Comparison of ENCODE assay signal across 1 cellular context in genomic region chr12:62604856-62605255, GRCh38.
TF ChIP-seq lines count a peak whose summit lies in the region.

No MANE protein-coding gene starts in this region.

TF ChIP-seq in GM23338, 12 proteins besides CTCF, POLR2A, EP300 and RAD21 (continued from another document):
- TF ChIP-seq, protein P1, sequence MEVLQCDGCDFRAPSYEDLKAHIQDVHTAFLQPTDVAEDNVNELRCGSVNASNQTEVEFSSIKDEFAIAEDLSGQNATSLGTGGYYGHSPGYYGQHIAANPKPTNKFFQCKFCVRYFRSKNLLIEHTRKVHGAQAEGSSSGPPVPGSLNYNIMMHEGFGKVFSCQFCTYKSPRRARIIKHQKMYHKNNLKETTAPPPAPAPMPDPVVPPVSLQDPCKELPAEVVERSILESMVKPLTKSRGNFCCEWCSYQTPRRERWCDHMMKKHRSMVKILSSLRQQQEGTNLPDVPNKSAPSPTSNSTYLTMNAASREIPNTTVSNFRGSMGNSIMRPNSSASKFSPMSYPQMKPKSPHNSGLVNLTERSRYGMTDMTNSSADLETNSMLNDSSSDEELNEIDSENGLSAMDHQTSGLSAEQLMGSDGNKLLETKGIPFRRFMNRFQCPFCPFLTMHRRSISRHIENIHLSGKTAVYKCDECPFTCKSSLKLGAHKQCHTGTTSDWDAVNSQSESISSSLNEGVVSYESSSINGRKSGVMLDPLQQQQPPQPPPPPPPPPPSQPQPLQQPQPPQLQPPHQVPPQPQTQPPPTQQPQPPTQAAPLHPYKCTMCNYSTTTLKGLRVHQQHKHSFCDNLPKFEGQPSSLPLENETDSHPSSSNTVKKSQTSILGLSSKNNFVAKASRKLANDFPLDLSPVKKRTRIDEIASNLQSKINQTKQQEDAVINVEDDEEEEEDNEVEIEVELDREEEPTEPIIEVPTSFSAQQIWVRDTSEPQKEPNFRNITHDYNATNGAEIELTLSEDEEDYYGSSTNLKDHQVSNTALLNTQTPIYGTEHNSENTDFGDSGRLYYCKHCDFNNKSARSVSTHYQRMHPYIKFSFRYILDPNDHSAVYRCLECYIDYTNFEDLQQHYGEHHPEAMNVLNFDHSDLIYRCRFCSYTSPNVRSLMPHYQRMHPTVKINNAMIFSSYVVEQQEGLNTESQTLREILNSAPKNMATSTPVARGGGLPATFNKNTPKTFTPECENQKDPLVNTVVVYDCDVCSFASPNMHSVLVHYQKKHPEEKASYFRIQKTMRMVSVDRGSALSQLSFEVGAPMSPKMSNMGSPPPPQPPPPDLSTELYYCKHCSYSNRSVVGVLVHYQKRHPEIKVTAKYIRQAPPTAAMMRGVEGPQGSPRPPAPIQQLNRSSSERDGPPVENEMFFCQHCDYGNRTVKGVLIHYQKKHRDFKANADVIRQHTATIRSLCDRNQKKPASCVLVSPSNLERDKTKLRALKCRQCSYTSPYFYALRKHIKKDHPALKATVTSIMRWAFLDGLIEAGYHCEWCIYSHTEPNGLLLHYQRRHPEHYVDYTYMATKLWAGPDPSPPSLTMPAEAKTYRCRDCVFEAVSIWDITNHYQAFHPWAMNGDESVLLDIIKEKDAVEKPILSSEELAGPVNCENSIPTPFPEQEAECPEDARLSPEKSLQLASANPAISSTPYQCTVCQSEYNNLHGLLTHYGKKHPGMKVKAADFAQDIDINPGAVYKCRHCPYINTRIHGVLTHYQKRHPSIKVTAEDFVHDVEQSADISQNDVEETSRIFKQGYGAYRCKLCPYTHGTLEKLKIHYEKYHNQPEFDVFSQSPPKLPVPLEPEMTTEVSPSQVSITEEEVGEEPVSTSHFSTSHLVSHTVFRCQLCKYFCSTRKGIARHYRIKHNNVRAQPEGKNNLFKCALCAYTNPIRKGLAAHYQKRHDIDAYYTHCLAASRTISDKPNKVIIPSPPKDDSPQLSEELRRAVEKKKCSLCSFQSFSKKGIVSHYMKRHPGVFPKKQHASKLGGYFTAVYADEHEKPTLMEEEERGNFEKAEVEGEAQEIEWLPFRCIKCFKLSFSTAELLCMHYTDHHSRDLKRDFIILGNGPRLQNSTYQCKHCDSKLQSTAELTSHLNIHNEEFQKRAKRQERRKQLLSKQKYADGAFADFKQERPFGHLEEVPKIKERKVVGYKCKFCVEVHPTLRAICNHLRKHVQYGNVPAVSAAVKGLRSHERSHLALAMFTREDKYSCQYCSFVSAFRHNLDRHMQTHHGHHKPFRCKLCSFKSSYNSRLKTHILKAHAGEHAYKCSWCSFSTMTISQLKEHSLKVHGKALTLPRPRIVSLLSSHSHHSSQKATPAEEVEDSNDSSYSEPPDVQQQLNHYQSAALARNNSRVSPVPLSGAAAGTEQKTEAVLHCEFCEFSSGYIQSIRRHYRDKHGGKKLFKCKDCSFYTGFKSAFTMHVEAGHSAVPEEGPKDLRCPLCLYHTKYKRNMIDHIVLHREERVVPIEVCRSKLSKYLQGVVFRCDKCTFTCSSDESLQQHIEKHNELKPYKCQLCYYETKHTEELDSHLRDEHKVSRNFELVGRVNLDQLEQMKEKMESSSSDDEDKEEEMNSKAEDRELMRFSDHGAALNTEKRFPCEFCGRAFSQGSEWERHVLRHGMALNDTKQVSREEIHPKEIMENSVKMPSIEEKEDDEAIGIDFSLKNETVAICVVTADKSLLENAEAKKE (CRISPR knock-in tag; IDR thresholded peaks at IDR 0.05): no peak
- TF ChIP-seq ZNF114 (CRISPR knock-in tag; IDR thresholded peaks at IDR 0.05) (no peak), NANOG (IDR thresholded peaks at IDR 0.05; ENCODE audit: borderline replicate concordance) (no peak), EZH2phosphoT487 (IDR thresholded peaks at IDR 0.05; ENCODE audit: unreplicated experiment) (no peak), STAT1 (IDR thresholded peaks at IDR 0.05; ENCODE audit: unreplicated experiment) (no peak), JUNB (IDR thresholded peaks at IDR 0.05; ENCODE audit: unreplicated experiment) (no peak), POLR2AphosphoS5 (IDR thresholded peaks at IDR 0.05; ENCODE audit: low read depth) (no peak), CREB1 (CRISPR knock-in tag; IDR thresholded peaks at IDR 0.05; ENCODE audit: low read depth) (no peak), ETS1 (IDR thresholded peaks at IDR 0.05) (no peak)
